14 cellular contexts compared by ENCODE assay signal in the genomic region with DNA sequence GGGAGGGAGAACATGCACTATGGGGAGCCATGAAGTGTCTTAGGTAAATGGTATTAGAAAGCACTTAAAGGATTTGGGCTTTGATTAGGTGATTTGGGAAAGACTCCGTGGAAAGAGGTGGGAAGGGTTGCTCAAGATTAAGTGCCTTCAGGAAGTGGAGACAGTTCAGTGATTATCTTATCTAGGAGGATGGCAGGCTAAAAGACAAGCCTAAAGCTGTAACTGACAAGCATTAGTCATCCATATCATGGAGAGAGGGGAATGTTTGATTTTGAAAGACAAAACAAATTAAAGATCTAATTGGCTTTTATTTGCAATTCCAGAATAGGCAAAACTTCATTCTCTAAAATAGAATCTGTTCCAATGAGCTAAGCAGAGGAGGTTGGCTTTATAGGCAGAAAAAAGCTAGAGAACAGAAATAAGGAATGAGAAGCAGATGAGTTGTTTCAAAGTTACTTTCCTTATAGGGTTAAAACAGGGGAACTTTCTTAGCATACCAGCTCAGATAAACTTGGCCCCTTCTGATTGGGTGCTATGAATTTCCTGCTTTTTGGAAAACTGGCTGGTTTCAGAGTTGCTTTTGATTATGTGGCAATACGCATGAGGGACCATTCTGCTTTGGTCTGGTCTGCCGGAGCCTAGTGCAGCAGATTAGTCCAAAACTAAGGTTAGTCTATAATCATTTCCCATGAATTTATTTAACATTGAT. TPM values are rescaled to one million over a fixed set of nuclear protein-coding genes. Genes with fewer than 3 reads are reported as not detected.
DNase-seq lines count a peak whose midpoint lies in the region; ATAC-seq, FAIRE-seq and TF ChIP-seq lines count a peak whose summit lies in the region.
"Had no signal": no experiment of that assay in that cellular context is flagged by ENCODE, and none has a peak within 500 bp of the region (broad histone marks: within the 10 kb centered on the region; RNA-seq: fewer than 3 reads in every experiment).

No MANE protein-coding gene starts in this region.

- H3K79me2 ChIP-seq in keratinocyte (ENCODE audit: control insufficient read depth, insufficient read depth, low read length), result peaks cover 28% of the 10 kb centered on the region

- H3K4me1 Mint-ChIP-seq in activated naive CD8-positive, alpha-beta T cell (ENCODE audit: low read depth), result peaks cover 22% of the 10 kb centered on the region

- peak; percentile 26 for FAIRE-seq in GM19239 (lab: Jason Lieb, UNC)
- FAIRE-seq in keratinocyte (lab: Jason Lieb, UNC), result no peak
- FAIRE-seq: endothelial cell of umbilical vein, HTR-8/SVneo had no signal

- H3K27ac Mint-ChIP-seq in activated naive CD8-positive, alpha-beta T cell, result peak overlapping the region; percentile 90

- H3K27me3 Mint-ChIP-seq in activated naive CD8-positive, alpha-beta T cell, result peaks cover 1% of the 10 kb centered on the region

- H3K9ac ChIP-seq in keratinocyte (ENCODE audit: control insufficient read depth, extremely low read depth, insufficient read depth, low read length), result no peak overlapping the region

- dilution Hi-C loops in keratinocyte (cut with MboI; ENCODE audit: extremely low pct_ligation_motif_present, low sequenced_read_pairs), result no loop called here

- H3K9me3 ChIP-seq in AG04450 (ENCODE audit: control insufficient read depth, insufficient read depth, low read length) (no peaks in the 10 kb centered on the region), keratinocyte (ENCODE audit: control insufficient read depth, low read depth, low read length) (no peaks in the 10 kb centered on the region)

- H3K4me1 ChIP-seq in keratinocyte (ENCODE audit: control insufficient read depth, extremely low read depth, insufficient read depth, low read length), result peaks cover 22% of the 10 kb centered on the region

- TF ChIP-seq CTCF in AG04450 (IDR thresholded peaks at IDR 0.05; ENCODE audit: low read depth, low read length) (no peak), keratinocyte (optimal IDR thresholded peaks at IDR 0.05 in 1 of 3, IDR thresholded peaks at IDR 0.05 in 1 of 3, conservative IDR thresholded peaks at IDR 0.05 in 1 of 3; ENCODE audit: extremely low read depth in 1 of 3, insufficient read depth in 2 of 3, low read length in 3 of 3) (no peak)

- H3K36me3 Mint-ChIP-seq in activated naive CD8-positive, alpha-beta T cell, result no peaks in the 10 kb centered on the region

- H3K4me3 ChIP-seq in AG04450 (ENCODE audit: low read depth, low read length), result peak overlapping the region; percentile 34
- H3K4me3 ChIP-seq in keratinocyte (ENCODE audit: control insufficient read depth in 2 of 3, extremely low read depth in 1 of 3, insufficient read depth in 2 of 3, low read depth in 1 of 3, low read length in 3 of 3), result peak overlapping the region in 2 of 3 experiments; percentile 93 to 97

- H4K20me1 ChIP-seq in keratinocyte (ENCODE audit: control insufficient read depth, extremely low read depth, insufficient read depth, low read length), result no peaks in the 10 kb centered on the region

- no peaks in the 10 kb centered on the region for H3K9me1 ChIP-seq in keratinocyte (ENCODE audit: control insufficient read depth, extremely low read depth, insufficient read depth, low read length)

- no peaks in the 10 kb centered on the region for H3K36me3 ChIP-seq in keratinocyte (ENCODE audit: control insufficient read depth in 2 of 2, extremely low read depth in 1 of 2, insufficient read depth in 2 of 2, low read length in 2 of 2)

- CTCF ChIA-PET in AG04450 (lab: Charles Lee), result interaction anchor here (0.6 to 2.0 kb wide), 3 partner anchors 169 to 266 kb away, joined by 3 to 6 read pairs (median 3); no protein-coding TSS in a partner anchor

- peak; percentile 30 for DNase-seq in AG04450 (ENCODE audit: low read depth, low spot score)
- no peak for DNase-seq in GM19239 (ENCODE audit: insufficient read length, low spot score)
- DNase-seq in keratinocyte (ENCODE audit: low read depth, low spot score), result no peak
- DNase-seq in activated CD4-positive, CD25-positive, alpha-beta regulatory T cell (lab: John Stamatoyannopoulos, UW), result no peak
- DNase-seq in NCI-H1417 treated with DMSO at 0.1 percent for 48 hours (lab: John Stamatoyannopoulos, UW), result no peak
- no peak for DNase-seq in hypothalamus (lab: John Stamatoyannopoulos, UW)
- DNase-seq: activated effector memory CD4-positive, alpha-beta T cell treated with Interleukin-2 at 50 U/mL for 16 hours; EL; stimulated activated naive CD4-positive, alpha-beta T cell had no signal

- H3K27ac ChIP-seq in AG04450 (ENCODE audit: low read depth, low read length), result no peak overlapping the region
- no peak overlapping the region for H3K27ac ChIP-seq in keratinocyte (ENCODE audit: control insufficient read depth, insufficient read depth, low read length)

- H2AFZ ChIP-seq in keratinocyte (ENCODE audit: control insufficient read depth, low read length), result peak overlapping the region; percentile 31

- H3K9me3 Mint-ChIP-seq in activated naive CD8-positive, alpha-beta T cell (ENCODE audit: low read depth), result no peaks in the 10 kb centered on the region

- POLR2A ChIA-PET in AG04450 (lab: Yijun Ruan, JAX), result interaction anchor here (1.4 kb wide), 1 partner anchor 10 kb away, joined by 4 read pairs; no protein-coding TSS in a partner anchor

- peak overlapping the region; percentile 94 for H3K4me3 Mint-ChIP-seq in activated naive CD8-positive, alpha-beta T cell

- H3K4me2 ChIP-seq in keratinocyte (ENCODE audit: control insufficient read depth, extremely low read depth, insufficient read depth, low read depth, low read length), result peak overlapping the region; percentile 99

- ATAC-seq in HG03439 (IDR thresholded peaks at IDR 0.05; ENCODE audit: unreplicated experiment), result no peak
- ATAC-seq: left lobe of liver had no signal

- H3K27me3 ChIP-seq in AG04450 (ENCODE audit: control insufficient read depth, insufficient read depth, low read length), result no peaks in the 10 kb centered on the region
- H3K27me3 ChIP-seq in keratinocyte (ENCODE audit: control insufficient read depth, extremely low read depth, insufficient read depth, low read length), result no peaks in the 10 kb centered on the region

RNA-seq across cellular contexts. Expression of a gene that starts 1.8 kb away (rescaled TPM):
- polyA plus RNA-seq in AG04450 (2011; rRNA removed) (6.7 and 11.7 TPM in 2 replicates), keratinocyte (2.2 to 9.0 TPM (median 7.9 TPM) in 3 replicates)
- 10.0 and 18.4 TPM in 2 replicates for polyA minus RNA-seq in AG04450 (2011; rRNA and poly(A)+ RNA removed)
- 16.1 TPM for polyA plus RNA-seq in keratinocyte (2011; ENCODE audit: low read depth)
- polyA plus RNA-seq in keratinocyte (2011; cell fraction: cytosol; rRNA removed), result 3.3 and 5.5 TPM in 2 replicates
- 3.9 and 4.4 TPM in 2 replicates for polyA plus RNA-seq in keratinocyte (2011; cell fraction: nucleus; rRNA removed)
- polyA plus RNA-seq in keratinocyte (2012; ENCODE audit: low replicate concordance), result 5.8 and 8.8 TPM in 2 replicates
- polyA minus RNA-seq in keratinocyte, result 4.5 to 19.4 TPM (median 7.7 TPM) in 3 replicates
- 7.7 TPM for polyA minus RNA-seq in keratinocyte (2011; cell fraction: cytosol; rRNA and poly(A)+ RNA removed)
- polyA minus RNA-seq in keratinocyte (2011; cell fraction: nucleus; rRNA and poly(A)+ RNA removed), result 6.6 and 9.4 TPM in 2 replicates
